Comparison of ENCODE assay signal across 8 cellular contexts in the genomic region with DNA sequence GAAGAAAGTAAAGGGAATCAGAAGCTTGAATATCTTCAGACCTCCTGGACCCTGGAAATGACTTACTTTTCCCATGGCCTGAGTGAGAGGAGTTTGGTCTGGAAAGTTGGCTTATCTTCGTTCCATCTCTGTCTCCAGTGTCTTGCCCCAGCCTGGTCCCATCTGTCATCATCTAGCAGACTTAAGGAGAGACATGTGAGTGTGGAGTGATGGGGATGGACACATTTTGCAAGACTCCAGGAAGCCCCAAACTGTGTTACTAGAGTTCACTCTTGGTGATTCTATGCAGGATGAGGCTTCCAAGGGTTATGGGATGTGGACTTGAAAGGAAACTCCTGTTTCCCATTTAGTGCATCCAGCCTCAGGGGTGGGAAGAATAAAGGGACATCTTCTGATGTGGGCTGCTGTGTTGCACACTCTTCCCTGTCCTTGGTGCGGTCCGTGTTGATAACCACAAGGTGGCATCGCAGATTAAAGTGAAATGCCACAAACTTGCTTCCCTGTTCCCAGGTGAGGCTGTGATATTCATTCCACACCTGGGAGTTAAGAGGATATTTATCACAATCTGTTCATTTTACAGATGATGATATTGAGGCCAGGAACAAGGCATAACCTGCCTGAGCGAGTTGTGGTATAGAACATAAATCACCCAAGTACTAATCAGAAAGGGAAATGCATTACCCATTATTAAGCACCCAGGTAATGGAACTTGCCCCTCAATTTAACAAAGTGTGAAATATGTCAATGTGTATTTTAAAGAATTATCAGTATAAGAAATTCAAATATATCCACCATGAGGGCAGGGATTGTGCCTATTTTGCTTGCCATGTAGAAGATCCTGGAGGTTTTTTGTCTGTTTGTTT.
DNase-seq lines count a peak whose midpoint lies in the region; ATAC-seq and TF ChIP-seq lines count a peak whose summit lies in the region.

No MANE protein-coding gene starts in this region.

- no peak for TF ChIP-seq EP300 in tibial nerve (IDR thresholded peaks at IDR 0.05)

- DNase-seq in HS-27A (ENCODE audit: low read depth) (peak; percentile 27), SK-N-DZ (ENCODE audit: low spot score) (peak; percentile 8), left cardiac atrium (no peak), tibial nerve (ENCODE audit: low spot score in 2 of 2) (no peak)
- DNase-seq in stimulated activated naive CD4-positive, alpha-beta T cell treated with Interleukin-2 at 50 U/mL for 16 hours (lab: John Stamatoyannopoulos, UW) = no peak
- DNase-seq in NK-92 treated with Interleukin-12 subunit alpha and Interleukin-12 subunit beta, amount 100 ng/mL, for 24 hours (lab: John Stamatoyannopoulos, UW) = no peak

- H3K27me3 ChIP-seq in tibial nerve = no peaks in the 10 kb centered on the region

- peak; percentile 83 for TF ChIP-seq CTCF in C4-2B (conservative IDR thresholded peaks at IDR 0.05)
- peak in 3 of 5 experiments; percentile 15 to 31 (median 21) for TF ChIP-seq CTCF in tibial nerve (IDR thresholded peaks at IDR 0.05)

- no peak overlapping the region for H3K27ac ChIP-seq in C4-2B
- H3K27ac ChIP-seq in tibial nerve = no peak overlapping the region

- no peak for TF ChIP-seq POLR2A in tibial nerve (IDR thresholded peaks at IDR 0.05)

- H3K36me3 ChIP-seq in tibial nerve = no peaks in the 10 kb centered on the region

- H3K4me3 ChIP-seq in tibial nerve = no peak overlapping the region

- no peaks in the 10 kb centered on the region for H3K4me1 ChIP-seq in tibial nerve

- ATAC-seq in left cardiac atrium (peak; percentile 38 to 68), GM19467 (IDR thresholded peaks at IDR 0.05; ENCODE audit: unreplicated experiment) (no peak)

- 41 to 55% methylated on average over 5 of the region's 5 CpGs for WGBS in tibial nerve, 2 donors

- no peaks in the 10 kb centered on the region for H3K9me3 ChIP-seq in tibial nerve

- intact Hi-C loops in left cardiac atrium (cut with DNase I) = loop anchor here (10.0 kb wide), 4 partner anchors 121 to 761 kb away; no protein-coding TSS in a partner anchor

Comparison
In these comparisons a context has a peak if more than half of its experiments do, and no peak if none do; other contexts are left out.
1. DNase-seq: peak in HS-27A (single experiment) and SK-N-DZ (single experiment); none in left cardiac atrium (single experiment), tibial nerve (0 of 2), stimulated activated naive CD4-positive, alpha-beta T cell treated with Interleukin-2 at 50 U/mL for 16 hours (single experiment) and NK-92 treated with Interleukin-12 subunit alpha and Interleukin-12 subunit beta, amount 100 ng/mL, for 24 hours (single experiment).